Comparison of ENCODE assay signal across 15 cellular contexts in the genomic region with DNA sequence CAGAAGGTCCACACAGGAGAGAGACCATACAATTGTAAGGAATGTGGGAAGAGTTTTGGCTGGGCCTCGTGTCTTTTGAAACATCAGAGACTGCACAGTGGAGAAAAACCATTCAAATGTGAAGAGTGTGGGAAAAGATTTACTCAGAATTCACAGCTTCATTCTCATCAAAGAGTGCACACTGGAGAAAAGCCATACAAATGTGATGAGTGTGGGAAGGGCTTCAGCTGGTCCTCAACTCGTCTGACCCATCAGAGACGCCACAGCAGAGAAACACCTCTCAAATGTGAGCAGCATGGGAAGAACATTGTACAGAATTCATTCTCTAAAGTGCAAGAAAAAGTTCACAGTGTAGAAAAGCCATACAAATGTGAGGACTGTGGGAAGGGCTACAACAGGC. TPM values are rescaled to one million over a fixed set of nuclear protein-coding genes. Genes with fewer than 3 reads are reported as not detected.
DNase-seq lines count a peak whose midpoint lies in the region; ATAC-seq and TF ChIP-seq lines count a peak whose summit lies in the region.
"Had no signal": no experiment of that assay in that cellular context is flagged by ENCODE, and none has a peak within 500 bp of the region (broad histone marks: within the 10 kb centered on the region; RNA-seq: fewer than 3 reads in every experiment).

No MANE protein-coding gene starts in this region.

- TSS peak; percentile 20 for BruUV-seq in PC-3 (replicated peaks; lab: Mats Ljungman, UMichigan)

- no peaks in the 10 kb centered on the region for H3F3A ChIP-seq in PC-3 (ENCODE audit: low read length, unreplicated experiment)

- no peak for DNase-seq in PC-3
- no peak for DNase-seq in endodermal cell
- DNase-seq in SW480 (ENCODE audit: low spot score), result no peak
- DNase-seq: ACHN; C1 segment of cervical spinal cord; CD4-positive, alpha-beta memory T cell; DMS79; GM23248; H7 had no signal

- peaks cover 79% of the 10 kb centered on the region for H3K36me3 Mint-ChIP-seq in endodermal cell (ENCODE audit: low read depth)

- H3K4me1 ChIP-seq in BLaER1 (peaks cover 12% of the 10 kb centered on the region), PC-3 (ENCODE audit: insufficient read depth, low read length) (peaks cover 4% of the 10 kb centered on the region; the same call in 1 of the 2 replicates), endodermal cell (ENCODE audit: control insufficient read depth, insufficient read depth, low read length) (no peaks in the 10 kb centered on the region), skeletal muscle tissue (ENCODE audit: control insufficient read depth in 3 of 3, insufficient read depth in 3 of 3, low read length in 3 of 3) (peaks cover 6 to 11% (median 6%) of the 10 kb centered on the region in 3 donors)

- no peaks in the 10 kb centered on the region for H3K4me1 Mint-ChIP-seq in endodermal cell

- no peak overlapping the region for H3K27ac Mint-ChIP-seq in endodermal cell
- H3K27ac Mint-ChIP-seq: CD4-positive, alpha-beta memory T cell had no signal

- POLR2A ChIA-PET in PC-3 (lab: Charles Lee; ENCODE audit: unreplicated experiment), result no interaction called here

- intact Hi-C loops in PC-3 (cut with micrococcal nuclease), result no loop called here

- peaks cover 75% of the 10 kb centered on the region for H3K9me3 Mint-ChIP-seq in endodermal cell

- peaks cover 65% of the 10 kb centered on the region for H3K9me3 ChIP-seq in BLaER1
- no peaks in the 10 kb centered on the region for H3K9me3 ChIP-seq in PC-3 (ENCODE audit: low read length)
- H3K9me3 ChIP-seq in endodermal cell (ENCODE audit: control insufficient read depth, low read length), result peaks cover 44% of the 10 kb centered on the region
- H3K9me3 ChIP-seq in skeletal muscle tissue (ENCODE audit: control insufficient read depth in 3 of 3, low read length in 3 of 3), result peaks cover 26 to 56% (median 30%) of the 10 kb centered on the region in 3 donors

- H3K4me2 ChIP-seq in BLaER1 (no peak overlapping the region), PC-3 (ENCODE audit: low read length) (no peak overlapping the region)

- peaks cover 76% of the 10 kb centered on the region for H3K36me3 ChIP-seq in BLaER1
- peaks cover 29% of the 10 kb centered on the region for H3K36me3 ChIP-seq in PC-3 (ENCODE audit: low read depth, low read length)
- H3K36me3 ChIP-seq in endodermal cell (ENCODE audit: control insufficient read depth, insufficient read depth, low read length), result peaks cover 64% of the 10 kb centered on the region
- H3K36me3 ChIP-seq in skeletal muscle tissue (ENCODE audit: control insufficient read depth in 3 of 3, insufficient read depth in 3 of 3, low read length in 3 of 3), result peaks cover 38 to 54% (median 48%) of the 10 kb centered on the region in 3 donors

- no peak for TF ChIP-seq CTCF in PC-3 (conservative IDR thresholded peaks at IDR 0.05; ENCODE audit: low read depth, low read length)
- TF ChIP-seq CTCF in endodermal cell (conservative IDR thresholded peaks at IDR 0.05), result no peak

- H3K27me3 ChIP-seq in BLaER1, result no peaks in the 10 kb centered on the region
- no peaks in the 10 kb centered on the region for H3K27me3 ChIP-seq in PC-3 (ENCODE audit: low read length)
- H3K27me3 ChIP-seq in endodermal cell (ENCODE audit: control insufficient read depth, insufficient read depth, low read length, poor library complexity, severe bottlenecking), result no peaks in the 10 kb centered on the region
- no peaks in the 10 kb centered on the region for H3K27me3 ChIP-seq in skeletal muscle tissue (ENCODE audit: control insufficient read depth in 3 of 3, insufficient read depth in 3 of 3, low read length in 3 of 3)

- 94 to 98% methylated on average over 2 to 3 of the region's 3 CpGs for WGBS in endodermal cell (ENCODE audit: insufficient coverage in 1 of 2, insufficient read length in 1 of 2), 2 experiments

- H2AFZ ChIP-seq in PC-3 (ENCODE audit: low read length), result no peak overlapping the region
- H2AFZ ChIP-seq: GM23248 had no signal

- no peaks in the 10 kb centered on the region for H3K79me2 ChIP-seq in PC-3 (ENCODE audit: low read length)

- peaks cover 2% of the 10 kb centered on the region for H3K27me3 Mint-ChIP-seq in endodermal cell (ENCODE audit: insufficient read depth)
- H3K27me3 Mint-ChIP-seq: CD4-positive, alpha-beta memory T cell had no signal

- H3K4me3 ChIP-seq in BLaER1, result peak overlapping the region; percentile 39; the same call in 1 of the 2 replicates
- no peak overlapping the region for H3K4me3 ChIP-seq in PC-3 (ENCODE audit: low read length)
- peak overlapping the region; percentile 2 for H3K4me3 ChIP-seq in endodermal cell (ENCODE audit: low read length)
- H3K4me3 ChIP-seq in skeletal muscle tissue (ENCODE audit: low read length in 3 of 3), result peak overlapping the region in 2 of 3 donors; percentile 27 to 29
- H3K4me3 ChIP-seq: GM23248 had no signal

- ATAC-seq in PC-3 (no peak), HG03342 (IDR thresholded peaks at IDR 0.05; ENCODE audit: unreplicated experiment) (no peak), HG02642 (IDR thresholded peaks at IDR 0.05; ENCODE audit: poor library complexity, unreplicated experiment) (no peak)
- ATAC-seq: GM12878 had no signal

- no peak overlapping the region for H3K27ac ChIP-seq in BLaER1
- H3K27ac ChIP-seq in PC-3 (ENCODE audit: low read length), result no peak overlapping the region
- H3K27ac ChIP-seq in endodermal cell (ENCODE audit: low read depth, low read length), result no peak overlapping the region
- no peak overlapping the region for H3K27ac ChIP-seq in skeletal muscle tissue (ENCODE audit: low read depth, low read length)
- H3K27ac ChIP-seq: GM23248 had no signal

- no peak overlapping the region for H3K4me3 Mint-ChIP-seq in endodermal cell

- CTCF ChIA-PET in PC-3 (lab: Charles Lee), result no interaction called here

- no peak overlapping the region for H3K9ac ChIP-seq in BLaER1
- H3K9ac ChIP-seq in PC-3 (ENCODE audit: low read length), result no peak overlapping the region
- H3K9ac ChIP-seq in endodermal cell (ENCODE audit: extremely low read depth, low read length, poor library complexity, severe bottlenecking), result no peak overlapping the region
- no peak overlapping the region for H3K9ac ChIP-seq in skeletal muscle tissue (ENCODE audit: low read depth in 1 of 3, low read length in 3 of 3)
- H3K9ac ChIP-seq: GM23248 had no signal

- H4K20me1 ChIP-seq in BLaER1, result no peaks in the 10 kb centered on the region
- H4K20me1 ChIP-seq in PC-3 (ENCODE audit: low read length), result no peaks in the 10 kb centered on the region

- no peaks in the 10 kb centered on the region for H3K9me2 ChIP-seq in PC-3 (replicated peaks; ENCODE audit: low read length)

RNA-seq across cellular contexts. Expression of a gene that starts 5.4 kb away (rescaled TPM):
- 0.46 and 1.6 TPM in 2 replicates for total RNA-seq in PC-3 (2014; rRNA removed)
- total RNA-seq in endodermal cell, result 1 to 10 TPM; 6.4 to 7.4 TPM
- 5.0 TPM for polyA plus RNA-seq in endodermal cell (2013, experiment 1 of 2)
- 4.5 TPM for polyA plus RNA-seq in endodermal cell (2013, experiment 2 of 2)
- 7.3 TPM for total RNA-seq in skeletal muscle tissue

RNA-seq across cellular contexts. Expression of a gene that starts 13.6 kb away (rescaled TPM):
- total RNA-seq in PC-3 (2014; rRNA removed) (5.6 and 11.0 TPM in 2 replicates), endodermal cell (10 to 100 TPM; 19.7 to 22.1 TPM), skeletal muscle tissue (30.3 TPM)
- polyA plus RNA-seq in endodermal cell (2013, experiment 1 of 2), result 19.9 TPM
- 16.2 TPM for polyA plus RNA-seq in endodermal cell (2013, experiment 2 of 2)

RNA-seq across cellular contexts. Expression of a gene that starts 33.6 kb away (rescaled TPM):
- total RNA-seq in PC-3 (2014; rRNA removed) (1.3 and 1.6 TPM in 2 replicates), endodermal cell (10 to 100 TPM in 1 of 2 donors, 1 to 10 TPM in 1; 9.0 to 10.8 TPM), skeletal muscle tissue (11.5 TPM)
- polyA plus RNA-seq in endodermal cell (2013, experiment 1 of 2), result 8.5 TPM
- polyA plus RNA-seq in endodermal cell (2013, experiment 2 of 2), result 7.6 TPM

RNA-seq across cellular contexts. Expression of a gene that starts 35.8 kb away (rescaled TPM):
- total RNA-seq in PC-3 (2014; rRNA removed) (0.69 and 0.81 TPM in 2 replicates), endodermal cell (1 to 10 TPM; 1.9 to 2.2 TPM), skeletal muscle tissue (2.6 TPM)
- 2.9 TPM for polyA plus RNA-seq in endodermal cell (2013, experiment 1 of 2)
- polyA plus RNA-seq in endodermal cell (2013, experiment 2 of 2), result 2.6 TPM
- total RNA-seq: G401 had no signal

RNA-seq across cellular contexts. Expression of a gene that starts 55.9 kb away (rescaled TPM):
- not detected in 2 replicates for total RNA-seq in PC-3 (2014; rRNA removed)
- total RNA-seq in endodermal cell, result 1 to 10 TPM; 9.3 TPM
- 11.1 TPM for polyA plus RNA-seq in endodermal cell (2013, experiment 1 of 2)
- 7.6 TPM for polyA plus RNA-seq in endodermal cell (2013, experiment 2 of 2)
- 5.2 TPM for total RNA-seq in skeletal muscle tissue
